Comparison of ENCODE assay signal across 8 cellular contexts in the genomic region with DNA sequence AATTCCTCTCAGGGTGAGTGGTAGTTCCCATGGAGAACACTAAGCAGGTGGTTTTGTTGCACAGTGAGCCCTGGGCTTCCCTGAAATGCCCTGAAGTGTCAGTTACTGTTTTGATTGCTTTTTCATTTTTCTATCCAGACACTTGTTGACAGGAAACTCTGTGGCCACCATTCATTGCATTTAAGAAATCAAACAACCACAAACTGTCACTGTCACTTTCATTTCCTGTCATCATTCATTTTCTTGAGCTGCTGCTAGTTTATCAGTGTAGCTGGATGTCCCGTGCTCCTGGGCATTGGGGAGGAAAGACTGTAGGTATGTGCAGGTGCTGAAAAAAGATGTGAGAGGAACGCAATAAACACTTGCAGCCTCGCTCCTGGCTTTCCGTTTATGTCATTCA.
DNase-seq lines count a peak whose midpoint lies in the region; ATAC-seq and TF ChIP-seq lines count a peak whose summit lies in the region.

No MANE protein-coding gene starts in this region.

- peaks cover 20 to 63% (median 39%) of the 10 kb centered on the region in 10 experiments for H3K4me1 ChIP-seq in BLaER1 treated with 17β-estradiol and CSF1 and Interleukin-3, amounts not matched to agents 10 nM and 100 nM
- H3K4me1 ChIP-seq in gastrocnemius medialis (no peaks in the 10 kb centered on the region), prostate gland (replicated peaks) (no peaks in the 10 kb centered on the region), GM23248 (ENCODE audit: insufficient read depth) (no peaks in the 10 kb centered on the region)

- peak overlapping the region in 2 of 10 experiments; percentile 18 to 34; a peak in 6 of 20 replicates for H3K4me3 ChIP-seq in BLaER1 treated with 17β-estradiol and CSF1 and Interleukin-3, amounts not matched to agents 10 nM and 100 nM
- H3K4me3 ChIP-seq in gastrocnemius medialis (no peak overlapping the region), prostate gland (no peak overlapping the region), GM23248 (no peak overlapping the region)

- ATAC-seq in GM19025 (IDR thresholded peaks at IDR 0.05; ENCODE audit: low read depth, unreplicated experiment) (peak; percentile 80), HG03064 (IDR thresholded peaks at IDR 0.05; ENCODE audit: low read depth, unreplicated experiment) (peak; percentile 96), gastrocnemius medialis (no peak)

- no peaks in the 10 kb centered on the region for H3K9me2 ChIP-seq in GM23248 (ENCODE audit: insufficient read depth)

- H3F3A ChIP-seq in GM23248 (ENCODE audit: insufficient read depth): no peaks in the 10 kb centered on the region

- WGBS in prostate gland: 72% methylated on average over 4 of the region's 4 CpGs
- 94 to 96% methylated on average over 4 of the region's 4 CpGs for WGBS in GM23248 (ENCODE audit: low coverage in 1 of 2, low lambda C conversion rate in 2 of 2, missing lambda C conversion rate in 2 of 2), 2 experiments

- DNase-seq in NOMO-1 treated with dmso at 0.1 percent for 144 hours (lab: John Stamatoyannopoulos, UW; ENCODE audit: unreplicated experiment): peak; percentile 87
- no peak for DNase-seq in gastrocnemius medialis
- DNase-seq in prostate gland (ENCODE audit: low spot score): no peak
- DNase-seq in GM23248: no peak
- DNase-seq in effector CD4-positive, alpha-beta T cell: no peak

- H3K79me2 ChIP-seq in GM23248 (ENCODE audit: insufficient read depth): no peaks in the 10 kb centered on the region

- TF ChIP-seq CTCF in gastrocnemius medialis (IDR thresholded peaks at IDR 0.05 in 4 of 5, conservative IDR thresholded peaks at IDR 0.05 in 1 of 5) (no peak), prostate gland (IDR thresholded peaks at IDR 0.05) (no peak)

- no peak overlapping the region for H2AFZ ChIP-seq in GM23248

- no peaks in the 10 kb centered on the region; a peak in 1 of 22 replicates for H4K20me1 ChIP-seq in BLaER1 treated with 17β-estradiol and CSF1 and Interleukin-3, amounts not matched to agents 10 nM and 100 nM
- H4K20me1 ChIP-seq in GM23248 (ENCODE audit: insufficient read depth): no peaks in the 10 kb centered on the region

- in situ Hi-C loops in gastrocnemius medialis (cut with MboI; ENCODE audit: low sequenced_read_pairs in 4 of 4): no loop called here
- in situ Hi-C loops in GM23248 (cut with MboI): no loop called here

- H3K9me3 ChIP-seq in BLaER1 treated with 17β-estradiol and CSF1 and Interleukin-3, amounts not matched to agents 10 nM and 100 nM (replicated peaks in 1 of 11): peaks cover 45 to 76% (median 63%) of the 10 kb centered on the region in 11 experiments
- H3K9me3 ChIP-seq in gastrocnemius medialis (no peaks in the 10 kb centered on the region), prostate gland (no peaks in the 10 kb centered on the region), GM23248 (ENCODE audit: low read depth) (no peaks in the 10 kb centered on the region)

- peaks cover 0 to 73% (median 0%) of the 10 kb centered on the region in 11 experiments; a peak in 7 of 22 replicates for H3K27me3 ChIP-seq in BLaER1 treated with 17β-estradiol and CSF1 and Interleukin-3, amounts not matched to agents 10 nM and 100 nM
- no peaks in the 10 kb centered on the region for H3K27me3 ChIP-seq in gastrocnemius medialis
- no peaks in the 10 kb centered on the region for H3K27me3 ChIP-seq in prostate gland (replicated peaks; ENCODE audit: insufficient read depth)
- H3K27me3 ChIP-seq in GM23248 (replicated peaks; ENCODE audit: insufficient read depth): no peaks in the 10 kb centered on the region

- peak overlapping the region in 10 of 11 experiments; percentile 5 to 98 (median 80); a peak in 18 of 22 replicates for H3K27ac ChIP-seq in BLaER1 treated with 17β-estradiol and CSF1 and Interleukin-3, amounts not matched to agents 10 nM and 100 nM
- H3K27ac ChIP-seq in gastrocnemius medialis: no peak overlapping the region
- H3K27ac ChIP-seq in prostate gland: no peak overlapping the region
- H3K27ac ChIP-seq in GM23248: no peak overlapping the region

- peak overlapping the region in 9 of 11 experiments; percentile 38 to 82 (median 65); a peak in 17 of 22 replicates for H3K9ac ChIP-seq in BLaER1 treated with 17β-estradiol and CSF1 and Interleukin-3, amounts not matched to agents 10 nM and 100 nM
- no peak overlapping the region for H3K9ac ChIP-seq in GM23248

- TF ChIP-seq POLR2A in gastrocnemius medialis (IDR thresholded peaks at IDR 0.05) (no peak), prostate gland (IDR thresholded peaks at IDR 0.05) (no peak)

- intact Hi-C loops in gastrocnemius medialis (cut with DNase I; ENCODE audit: low total_unique reads) (no loop called here), prostate gland (cut with DNase I) (no loop called here)

- H3K4me2 ChIP-seq in BLaER1 treated with 17β-estradiol and CSF1 and Interleukin-3, amounts not matched to agents 10 nM and 100 nM: peak overlapping the region; percentile 59 to 91 (median 84)
- H3K4me2 ChIP-seq in GM23248 (ENCODE audit: unreplicated experiment): no peak overlapping the region

- H3K36me3 ChIP-seq in BLaER1 treated with 17β-estradiol and CSF1 and Interleukin-3, amounts not matched to agents 10 nM and 100 nM: peaks cover 0 to 31% (median 0%) of the 10 kb centered on the region in 11 experiments; a peak in 6 of 22 replicates
- H3K36me3 ChIP-seq in gastrocnemius medialis: no peaks in the 10 kb centered on the region
- H3K36me3 ChIP-seq in prostate gland: no peaks in the 10 kb centered on the region
- H3K36me3 ChIP-seq in GM23248 (ENCODE audit: low read depth): no peaks in the 10 kb centered on the region

Comparison
In these comparisons a context has a peak if more than half of its experiments do, and no peak if none do; other contexts are left out.
1. H3K27ac ChIP-seq: peak in BLaER1 treated with 17β-estradiol and CSF1 and Interleukin-3, amounts not matched to agents 10 nM and 100 nM (10 of 11); none in gastrocnemius medialis (0 of 4), prostate gland (0 of 2) and GM23248 (single experiment).
2. ATAC-seq: peak in GM19025 (single experiment) and HG03064 (single experiment); none in gastrocnemius medialis (0 of 2).